Comparison of ENCODE assay signal across 12 cellular contexts in the genomic region with DNA sequence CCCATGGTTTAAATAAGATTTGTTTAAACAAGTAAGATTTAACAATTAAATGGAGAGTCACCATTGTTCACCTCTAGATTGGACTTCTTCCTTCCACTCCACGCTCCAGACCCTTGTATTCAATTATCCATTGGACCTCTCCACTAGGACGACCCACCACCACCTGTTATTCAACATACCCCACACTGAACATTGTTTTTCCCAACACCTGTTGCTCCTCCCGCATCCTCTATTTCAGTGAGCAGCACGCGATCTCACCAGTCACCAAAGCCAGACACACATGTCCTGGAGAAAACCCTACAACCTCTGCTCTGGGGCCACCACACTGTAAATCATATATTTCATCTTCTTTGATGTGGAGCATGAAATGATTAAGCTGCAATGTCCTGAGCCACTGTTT. TPM values are rescaled to one million over a fixed set of nuclear protein-coding genes. Genes with fewer than 3 reads are reported as not detected.
DNase-seq lines count a peak whose midpoint lies in the region; ATAC-seq, FAIRE-seq and TF ChIP-seq lines count a peak whose summit lies in the region.
"Had no signal": no experiment of that assay in that cellular context is flagged by ENCODE, and none has a peak within 500 bp of the region (broad histone marks: within the 10 kb centered on the region; RNA-seq: fewer than 3 reads in every experiment).

No MANE protein-coding gene starts in this region.

- peaks cover 35% of the 10 kb centered on the region for H3K4me1 Mint-ChIP-seq in activated naive CD8-positive, alpha-beta T cell (ENCODE audit: low read depth)
- peaks cover 28% of the 10 kb centered on the region for H3K4me1 Mint-ChIP-seq in activated naive CD8-positive, alpha-beta T cell treated with anti-CD3 and anti-CD28 coated beads for 36 hours
- peaks cover 30 to 47% (median 36%) of the 10 kb centered on the region in 3 donors for H3K4me1 Mint-ChIP-seq in T-cell

- H3K4me3 ChIP-seq in kidney (ENCODE audit: low read length in 2 of 2) (no peak overlapping the region), testis (no peak overlapping the region)

- H3K4me3 Mint-ChIP-seq in activated naive CD8-positive, alpha-beta T cell: peak overlapping the region; percentile 85
- no peak overlapping the region for H3K4me3 Mint-ChIP-seq in activated naive CD8-positive, alpha-beta T cell treated with anti-CD3 and anti-CD28 coated beads for 36 hours
- H3K4me3 Mint-ChIP-seq in T-cell: peak overlapping the region; percentile 88 to 99 (median 91)

- peak overlapping the region; percentile 60 to 82 for H3K27ac ChIP-seq in kidney (ENCODE audit: low read depth in 2 of 2, low read length in 2 of 2)
- peak overlapping the region; percentile 19 to 70 for H3K27ac ChIP-seq in testis

- no peaks in the 10 kb centered on the region for H3K36me3 Mint-ChIP-seq in activated naive CD8-positive, alpha-beta T cell
- H3K36me3 Mint-ChIP-seq in activated naive CD8-positive, alpha-beta T cell treated with anti-CD3 and anti-CD28 coated beads for 36 hours: peaks cover 3% of the 10 kb centered on the region
- H3K36me3 Mint-ChIP-seq in T-cell: peaks cover 7% of the 10 kb centered on the region

- CTCF ChIA-PET in T-cell (lab: Charles Lee): interaction anchor here (0.5 to 1.1 kb wide), 5 partner anchors 18 to 1389 kb away, joined by 3 to 9 read pairs (median 5); no protein-coding TSS in a partner anchor

- DNase-seq in activated naive CD8-positive, alpha-beta T cell treated with anti-CD3 and anti-CD28 coated beads for 36 hours: no peak
- DNase-seq in T-cell (no peak), kidney (no peak), testis (no peak), middle frontal gyrus (ENCODE audit: extremely low spot score, low spot score) (no peak), NCI-H82 treated with DMSO at 0.1 percent for 48 hours (lab: John Stamatoyannopoulos, UW; ENCODE audit: unreplicated experiment) (no peak)
- DNase-seq: lower lobe of right lung; SIG-M5; stimulated activated CD4-positive, alpha-beta T cell treated with anti-CD3 and anti-CD28 coated beads, Interleukin-2, amount 100 ng/mL, for 24 hours had no signal

- TF ChIP-seq CTCF in kidney (IDR thresholded peaks at IDR 0.05; ENCODE audit: borderline replicate concordance, extremely low read depth, insufficient read depth) (no peak), testis (IDR thresholded peaks at IDR 0.05) (no peak)

- no peaks in the 10 kb centered on the region for H3K27me3 Mint-ChIP-seq in activated naive CD8-positive, alpha-beta T cell
- peaks cover 4% of the 10 kb centered on the region for H3K27me3 Mint-ChIP-seq in activated naive CD8-positive, alpha-beta T cell treated with anti-CD3 and anti-CD28 coated beads for 36 hours
- H3K27me3 Mint-ChIP-seq in T-cell: no peaks in the 10 kb centered on the region

- H3K9me3 Mint-ChIP-seq in activated naive CD8-positive, alpha-beta T cell (ENCODE audit: low read depth): no peaks in the 10 kb centered on the region
- H3K9me3 Mint-ChIP-seq in activated naive CD8-positive, alpha-beta T cell treated with anti-CD3 and anti-CD28 coated beads for 36 hours: no peaks in the 10 kb centered on the region
- no peaks in the 10 kb centered on the region for H3K9me3 Mint-ChIP-seq in T-cell

- no peaks in the 10 kb centered on the region for H3K27me3 ChIP-seq in testis

- no peak overlapping the region for H3K9ac ChIP-seq in kidney (ENCODE audit: low read length in 2 of 2)

- no peaks in the 10 kb centered on the region for H3K36me3 ChIP-seq in kidney (ENCODE audit: control insufficient read depth in 1 of 2, insufficient read depth in 2 of 2, low read length in 2 of 2)
- no peaks in the 10 kb centered on the region for H3K36me3 ChIP-seq in testis (ENCODE audit: low read depth, missing control alignments)

- TF ChIP-seq POLR2A in testis (IDR thresholded peaks at IDR 0.05): no peak

- 87 to 89% methylated on average over 5 of the region's 5 CpGs for WGBS in testis, 2 donors

- H3K4me1 ChIP-seq in kidney (ENCODE audit: control insufficient read depth in 1 of 2, insufficient read depth in 1 of 2, low read depth in 1 of 2, low read length in 2 of 2) (peaks cover 12 to 17% of the 10 kb centered on the region in 2 donors), testis (peaks cover 32% of the 10 kb centered on the region)

- H3K27ac Mint-ChIP-seq in activated naive CD8-positive, alpha-beta T cell: peak overlapping the region; percentile 0
- no peak overlapping the region for H3K27ac Mint-ChIP-seq in activated naive CD8-positive, alpha-beta T cell treated with anti-CD3 and anti-CD28 coated beads for 36 hours
- peak overlapping the region; percentile 92 to 96 for H3K27ac Mint-ChIP-seq in T-cell

- POLR2A ChIA-PET in T-cell (lab: Charles Lee): no interaction called here

- FAIRE-seq in kidney (lab: Jason Lieb, UNC): no peak

- H3K9me3 ChIP-seq in kidney (ENCODE audit: control insufficient read depth in 1 of 2, low read length in 2 of 2) (no peaks in the 10 kb centered on the region), testis (no peaks in the 10 kb centered on the region)
- H3K9me3 ChIP-seq: HAP-1, lower lobe of right lung had no signal

- ATAC-seq in T-cell (replicated peaks in 1 of 4) (no peak), GM18861 (IDR thresholded peaks at IDR 0.05; ENCODE audit: unreplicated experiment) (no peak)

- intact Hi-C loops in kidney (cut with DNase I): no loop called here
- intact Hi-C loops in testis (cut with DNase I; ENCODE audit: low total_unique reads): no loop called here

RNA-seq across cellular contexts. Expression of gene ATP8B2, which starts 28.6 kb away (rescaled TPM):
- 10 to 100 TPM; 64.9 to 66.4 TPM for total RNA-seq in activated naive CD8-positive, alpha-beta T cell treated with anti-CD3 and anti-CD28 coated beads for 36 hours
- total RNA-seq in T-cell: 100 to 1,000 TPM; 142 to 172 (median 149) TPM
- 40.9 TPM for total RNA-seq in kidney
- 6.2 TPM for polyA plus RNA-seq in kidney (ENCODE audit: insufficient read depth, low read depth, low replicate concordance)
- total RNA-seq in testis: 100 to 1,000 TPM; 179 to 204 TPM
- polyA plus RNA-seq in testis (ENCODE audit: insufficient read depth, low read depth, low replicate concordance): 50.9 TPM

RNA-seq across cellular contexts. Expression of gene AQP10, which starts 33.1 kb away (rescaled TPM):
- total RNA-seq in activated naive CD8-positive, alpha-beta T cell treated with anti-CD3 and anti-CD28 coated beads for 36 hours: not detected
- total RNA-seq in T-cell (not detected), kidney (not detected), testis (1 to 10 TPM; 2.0 to 2.2 TPM)
- polyA plus RNA-seq in kidney (ENCODE audit: insufficient read depth, low read depth, low replicate concordance) (not detected), testis (ENCODE audit: insufficient read depth, low read depth, low replicate concordance) (0.41 TPM)

RNA-seq across cellular contexts. Expression of gene IL6R, which starts 51.2 kb away (rescaled TPM):
- total RNA-seq in activated naive CD8-positive, alpha-beta T cell treated with anti-CD3 and anti-CD28 coated beads for 36 hours: 1 to 10 TPM; 2.3 to 2.4 TPM
- total RNA-seq in T-cell (10 to 100 TPM; 76.0 to 87.9 (median 80.8) TPM), kidney (33.0 TPM), testis (10 to 100 TPM; 25.0 to 29.7 TPM)
- polyA plus RNA-seq in kidney (ENCODE audit: insufficient read depth, low read depth, low replicate concordance) (6.2 TPM), testis (ENCODE audit: insufficient read depth, low read depth, low replicate concordance) (8.5 TPM)
